Comparison of ENCODE assay signal across 18 cellular contexts in genomic region chr7:111012152-111012551, GRCh38.
DNase-seq lines count a peak whose midpoint lies in the region; ATAC-seq and TF ChIP-seq lines count a peak whose summit lies in the region.
"Had no signal": no experiment of that assay in that cellular context is flagged by ENCODE, and none has a peak within 500 bp of the region (broad histone marks: within the 10 kb centered on the region; RNA-seq: fewer than 3 reads in every experiment).

No MANE protein-coding gene starts in this region.

- H3K4me3 ChIP-seq in CD8-positive, alpha-beta memory T cell (ENCODE audit: low read length) = no peak overlapping the region
- no peak overlapping the region for H3K4me3 ChIP-seq in fibroblast of pulmonary artery (replicated peaks; ENCODE audit: low read depth, low read length)
- H3K4me3 ChIP-seq: right lobe of liver, tibial artery had no signal

- no peaks in the 10 kb centered on the region for H3K27me3 Mint-ChIP-seq in T-helper 2 cell treated with Interferon-gamma antibody and Interleukin-4, amounts not matched to agents 5 μg/mL and 100 μg/mL, for 36 hours (ENCODE audit: low read depth)
- H3K27me3 Mint-ChIP-seq in CD8-positive, alpha-beta memory T cell = no peaks in the 10 kb centered on the region
- H3K27me3 Mint-ChIP-seq in activated CD8-positive, alpha-beta T cell treated with anti-CD3 and anti-CD28 coated beads, Interleukin-2, amount 10 ng/mL, durations not matched to agents 7 days and 5 days (ENCODE audit: low read depth) = no peaks in the 10 kb centered on the region

- DNase-seq in T-helper 2 cell treated with Interferon-gamma antibody and Interleukin-4, amounts not matched to agents 5 μg/mL and 100 μg/mL, for 36 hours (ENCODE audit: low spot score) = no peak
- DNase-seq in T-helper 2 cell (no peak), fibroblast of pulmonary artery (ENCODE audit: low read depth) (peak; percentile 58), GM20000 (ENCODE audit: low spot score) (no peak), NCI-H1694 treated with DMSO at 0.1 percent for 48 hours (lab: John Stamatoyannopoulos, UW) (no peak)
- DNase-seq in CD8-positive, alpha-beta memory T cell = no peak
- DNase-seq in activated CD8-positive, alpha-beta T cell treated with anti-CD3 and anti-CD28 coated beads, Interleukin-2, amount 10 ng/mL, durations not matched to agents 7 days and 5 days = no peak
- DNase-seq: ACHN; activated gamma-delta T cell treated with Interleukin-2 at 50 U/mL for 16 hours; glutamatergic neuron; islet precursor cell; KG1; NCI-H446 treated with DMSO at 0.1 percent for 48 hours; right lobe of liver; stimulated activated CD4-positive, alpha-beta T cell treated with anti-CD3 and anti-CD28 coated beads, Interleukin-2, amount 100 ng/mL, for 24 hours; tibial artery had no signal

- no peak for ATAC-seq in activated CD8-positive, alpha-beta T cell treated with anti-CD3 and anti-CD28 coated beads, Interleukin-2, amount 10 ng/mL, durations not matched to agents 7 days and 5 days
- no peak for ATAC-seq in GM21619 (IDR thresholded peaks at IDR 0.05; ENCODE audit: unreplicated experiment)
- ATAC-seq: right lobe of liver had no signal

- peaks cover 72% of the 10 kb centered on the region for H3K4me1 ChIP-seq in CD8-positive, alpha-beta memory T cell (ENCODE audit: insufficient read depth, low read length)
- H3K4me1 ChIP-seq: right lobe of liver had no signal

- H3K27ac ChIP-seq in CD8-positive, alpha-beta memory T cell (ENCODE audit: low read depth, low read length) = no peak overlapping the region
- H3K27ac ChIP-seq: neutrophil, right lobe of liver, tibial artery had no signal

- peak overlapping the region; percentile 92 for H3K27ac Mint-ChIP-seq in T-helper 2 cell treated with Interferon-gamma antibody and Interleukin-4, amounts not matched to agents 5 μg/mL and 100 μg/mL, for 36 hours
- H3K27ac Mint-ChIP-seq in CD8-positive, alpha-beta memory T cell = peak overlapping the region in 7 of 8 donors; percentile 60 to 87 (median 80)
- H3K27ac Mint-ChIP-seq in activated CD8-positive, alpha-beta T cell treated with anti-CD3 and anti-CD28 coated beads, Interleukin-2, amount 10 ng/mL, durations not matched to agents 7 days and 5 days = peak overlapping the region; percentile 90

- POLR2A ChIA-PET in CD8-positive, alpha-beta memory T cell (lab: Charles Lee) = no interaction called here
- POLR2A ChIA-PET in activated CD8-positive, alpha-beta T cell treated with anti-CD3 and anti-CD28 coated beads, Interleukin-2, amount 10 ng/mL, durations not matched to agents 7 days and 5 days (lab: Charles Lee) = interaction anchor here (0.6 to 4.6 kb wide), 6 partner anchors 12 to 80 kb away, joined by 3 to 25 read pairs (median 9); partner anchors contain the start of gene LRRN3

- no peaks in the 10 kb centered on the region for H3K27me3 ChIP-seq in CD8-positive, alpha-beta memory T cell (ENCODE audit: insufficient read depth, low read length, poor library complexity, severe bottlenecking)
- H3K27me3 ChIP-seq: neutrophil, right lobe of liver, tibial artery had no signal

- no peaks in the 10 kb centered on the region for H3K9me3 ChIP-seq in CD8-positive, alpha-beta memory T cell (ENCODE audit: low read length)
- H3K9me3 ChIP-seq: neutrophil, right lobe of liver, tibial artery had no signal

- no peak for TF ChIP-seq CTCF in fibroblast of pulmonary artery (IDR thresholded peaks at IDR 0.05; ENCODE audit: low read length, missing control alignments)
- TF ChIP-seq CTCF in GM20000 (IDR thresholded peaks at IDR 0.05; ENCODE audit: extremely low read depth, missing control alignments) = no peak

- CTCF ChIA-PET in CD8-positive, alpha-beta memory T cell (lab: Charles Lee) = interaction anchor here (0.8 to 1.1 kb wide), 2 partner anchors 62 to 74 kb away, joined by 3 to 4 read pairs; no protein-coding TSS in a partner anchor
- CTCF ChIA-PET in activated CD8-positive, alpha-beta T cell treated with anti-CD3 and anti-CD28 coated beads, Interleukin-2, amount 10 ng/mL, durations not matched to agents 7 days and 5 days (lab: Charles Lee) = interaction anchor here (0.9 to 2.4 kb wide), 12 partner anchors 10 to 87 kb away, joined by 3 to 12 read pairs (median 5); partner anchors contain the start of gene LRRN3

- no peaks in the 10 kb centered on the region for H3K9me3 Mint-ChIP-seq in T-helper 2 cell treated with Interferon-gamma antibody and Interleukin-4, amounts not matched to agents 5 μg/mL and 100 μg/mL, for 36 hours
- H3K9me3 Mint-ChIP-seq in CD8-positive, alpha-beta memory T cell = no peaks in the 10 kb centered on the region
- H3K9me3 Mint-ChIP-seq in activated CD8-positive, alpha-beta T cell treated with anti-CD3 and anti-CD28 coated beads, Interleukin-2, amount 10 ng/mL, durations not matched to agents 7 days and 5 days (ENCODE audit: insufficient read depth) = no peaks in the 10 kb centered on the region

- peaks cover 1% of the 10 kb centered on the region for H3K36me3 Mint-ChIP-seq in T-helper 2 cell treated with Interferon-gamma antibody and Interleukin-4, amounts not matched to agents 5 μg/mL and 100 μg/mL, for 36 hours (ENCODE audit: low read depth)
- no peaks in the 10 kb centered on the region for H3K36me3 Mint-ChIP-seq in CD8-positive, alpha-beta memory T cell
- H3K36me3 Mint-ChIP-seq in activated CD8-positive, alpha-beta T cell treated with anti-CD3 and anti-CD28 coated beads, Interleukin-2, amount 10 ng/mL, durations not matched to agents 7 days and 5 days (ENCODE audit: low read depth) = peaks cover 19% of the 10 kb centered on the region

- no peaks in the 10 kb centered on the region for H3K36me3 ChIP-seq in CD8-positive, alpha-beta memory T cell (ENCODE audit: insufficient read depth, low read length)
- H3K36me3 ChIP-seq: neutrophil, right lobe of liver, tibial artery had no signal

- H3K4me3 Mint-ChIP-seq in T-helper 2 cell treated with Interferon-gamma antibody and Interleukin-4, amounts not matched to agents 5 μg/mL and 100 μg/mL, for 36 hours = peak overlapping the region; percentile 85
- peak overlapping the region in 4 of 7 donors; percentile 35 to 76 (median 58) for H3K4me3 Mint-ChIP-seq in CD8-positive, alpha-beta memory T cell
- H3K4me3 Mint-ChIP-seq in activated CD8-positive, alpha-beta T cell treated with anti-CD3 and anti-CD28 coated beads, Interleukin-2, amount 10 ng/mL, durations not matched to agents 7 days and 5 days = peak overlapping the region; percentile 79

- H3K4me1 Mint-ChIP-seq in T-helper 2 cell treated with Interferon-gamma antibody and Interleukin-4, amounts not matched to agents 5 μg/mL and 100 μg/mL, for 36 hours (ENCODE audit: low read depth) = peaks cover 60% of the 10 kb centered on the region
- H3K4me1 Mint-ChIP-seq in CD8-positive, alpha-beta memory T cell = peaks cover 40 to 63% (median 61%) of the 10 kb centered on the region in 3 donors
- peaks cover 56% of the 10 kb centered on the region for H3K4me1 Mint-ChIP-seq in activated CD8-positive, alpha-beta T cell treated with anti-CD3 and anti-CD28 coated beads, Interleukin-2, amount 10 ng/mL, durations not matched to agents 7 days and 5 days (ENCODE audit: low read depth)
